Comparison of ENCODE assay signal across 8 cellular contexts in genomic region chr15:77021803-77022381, GRCh38. TPM values are rescaled to one million over a fixed set of nuclear protein-coding genes. Genes with fewer than 3 reads are reported as not detected.
DNase-seq lines count a peak whose midpoint lies in the region; ATAC-seq, FAIRE-seq and TF ChIP-seq lines count a peak whose summit lies in the region.

No MANE protein-coding gene starts in this region.

- peak overlapping the region; percentile 33 for H3K4me3 Mint-ChIP-seq in activated CD4-positive, alpha-beta memory T cell treated with anti-CD3 and anti-CD28 coated beads for 36 hours
- H3K4me3 Mint-ChIP-seq in MCF 10A (ENCODE audit: unreplicated experiment): no peak overlapping the region

- H3K36me3 Mint-ChIP-seq in activated CD4-positive, alpha-beta memory T cell treated with anti-CD3 and anti-CD28 coated beads for 36 hours: peaks cover 43% of the 10 kb centered on the region
- H3K36me3 Mint-ChIP-seq in MCF 10A (ENCODE audit: insufficient read depth, unreplicated experiment): no peaks in the 10 kb centered on the region

- no peak for TF ChIP-seq POLR2A in esophagus muscularis mucosa (IDR thresholded peaks at IDR 0.05; ENCODE audit: low read depth)

- 45% methylated on average over 7 of the region's 7 CpGs for WGBS in esophagus muscularis mucosa

- peak; percentile 70 for DNase-seq in stimulated activated CD4-positive, alpha-beta T cell treated with anti-CD3 and anti-CD28 coated beads, Interleukin-15, amount 100 ng/mL, for 24 hours
- no peak for DNase-seq in stimulated activated CD4-positive, alpha-beta T cell treated with anti-CD3 and anti-CD28 coated beads, Interleukin-12 subunit alpha, Interleukin-12 subunit beta, amount 100 ng/mL, for 4 hours
- DNase-seq in activated CD4-positive, alpha-beta memory T cell treated with anti-CD3 and anti-CD28 coated beads for 36 hours: peak; percentile 77
- peak; percentile 44 for DNase-seq in fibroblast of peridontal ligament (ENCODE audit: extremely low read depth)
- peak; percentile 71 for DNase-seq in urothelium cell line (ENCODE audit: low spot score)
- no peak for DNase-seq in esophagus muscularis mucosa (ENCODE audit: extremely low spot score)
- no peak for DNase-seq in MCF 10A (ENCODE audit: unreplicated experiment)

- POLR2A ChIA-PET in activated CD4-positive, alpha-beta memory T cell treated with anti-CD3 and anti-CD28 coated beads for 36 hours (lab: Charles Lee): interaction anchor here (0.9 to 2.9 kb wide), 5 partner anchors 9 to 34 kb away, joined by 3 to 21 read pairs (median 9); partner anchors contain the start of gene PSTPIP1
- POLR2A ChIA-PET in MCF 10A (lab: Yijun Ruan, JAX): no interaction called here

- no peak overlapping the region for H3K27ac ChIP-seq in esophagus muscularis mucosa (replicated peaks in 1 of 4)

- no peaks in the 10 kb centered on the region for H3K36me3 ChIP-seq in esophagus muscularis mucosa

- TF ChIP-seq EP300 in esophagus muscularis mucosa (IDR thresholded peaks at IDR 0.05): no peak

- H3K27ac Mint-ChIP-seq in activated CD4-positive, alpha-beta memory T cell treated with anti-CD3 and anti-CD28 coated beads for 36 hours: peak overlapping the region; percentile 98
- no peak overlapping the region for H3K27ac Mint-ChIP-seq in MCF 10A (ENCODE audit: low read depth, unreplicated experiment)

- TF ChIP-seq CTCF in esophagus muscularis mucosa (IDR thresholded peaks at IDR 0.05) (no peak), MCF 10A (IDR thresholded peaks at IDR 0.05; ENCODE audit: unreplicated experiment) (no peak)

- H3K4me1 ChIP-seq in esophagus muscularis mucosa: peaks cover 0 to 13% (median 5%) of the 10 kb centered on the region in 4 donors

- no peaks in the 10 kb centered on the region for H3K9me3 Mint-ChIP-seq in activated CD4-positive, alpha-beta memory T cell treated with anti-CD3 and anti-CD28 coated beads for 36 hours
- H3K9me3 Mint-ChIP-seq in MCF 10A (ENCODE audit: unreplicated experiment): no peaks in the 10 kb centered on the region

- no peak overlapping the region for H3K4me3 ChIP-seq in esophagus muscularis mucosa

- no peak for ATAC-seq in HG02981 (IDR thresholded peaks at IDR 0.05; ENCODE audit: unreplicated experiment)

- H3K4me1 Mint-ChIP-seq in activated CD4-positive, alpha-beta memory T cell treated with anti-CD3 and anti-CD28 coated beads for 36 hours (ENCODE audit: low read depth): peaks cover 71% of the 10 kb centered on the region
- H3K4me1 Mint-ChIP-seq in MCF 10A (ENCODE audit: insufficient read depth, unreplicated experiment): peaks cover 9% of the 10 kb centered on the region

- BruUV-seq in MCF 10A (replicated peaks; lab: Mats Ljungman, UMichigan): no TSS peak

- FAIRE-seq in urothelium cell line (lab: Jason Lieb, UNC): peak; percentile 44

- no peaks in the 10 kb centered on the region for H3K27me3 Mint-ChIP-seq in activated CD4-positive, alpha-beta memory T cell treated with anti-CD3 and anti-CD28 coated beads for 36 hours
- no peaks in the 10 kb centered on the region for H3K27me3 Mint-ChIP-seq in MCF 10A (ENCODE audit: insufficient read depth, unreplicated experiment)

- H3K9me3 ChIP-seq in esophagus muscularis mucosa: no peaks in the 10 kb centered on the region

- intact Hi-C loops in activated CD4-positive, alpha-beta memory T cell treated with anti-CD3 and anti-CD28 coated beads for 36 hours (cut with micrococcal nuclease): loop anchor here (1.0 to 5.0 kb wide), 5 partner anchors 9 to 120 kb away; no protein-coding TSS in a partner anchor
- intact Hi-C loops in esophagus muscularis mucosa (cut with DNase I) (no loop called here), MCF 10A (cut with micrococcal nuclease) (loop anchor here (5.0 to 10.0 kb wide), 2 partner anchors 95 to 117 kb away; partner anchors contain the start of gene SCAPER)

- CTCF ChIA-PET in activated CD4-positive, alpha-beta memory T cell treated with anti-CD3 and anti-CD28 coated beads for 36 hours (lab: Charles Lee): interaction anchor here (0.8 to 5.3 kb wide), 7 partner anchors 12 to 522 kb away, joined by 3 to 77 read pairs (median 6); partner anchors contain the start of gene PSTPIP1
- CTCF ChIA-PET in MCF 10A (lab: Yijun Ruan, JAX): interaction anchor here (0.6 to 1.4 kb wide), 8 partner anchors 16 to 877 kb away, joined by 3 to 5 read pairs (median 4); no protein-coding TSS in a partner anchor

- H3K27me3 ChIP-seq in esophagus muscularis mucosa: peaks cover 0 to 5% (median 0%) of the 10 kb centered on the region in 4 donors

RNA-seq across cellular contexts. Expression of gene PSTPIP1, which starts 27.0 kb away (rescaled TPM):
- 100 to 1,000 TPM; 155 to 164 TPM for total RNA-seq in activated CD4-positive, alpha-beta memory T cell treated with anti-CD3 and anti-CD28 coated beads for 36 hours
- total RNA-seq in esophagus muscularis mucosa (10 to 100 TPM in 1 of 4 donors, 1 to 10 TPM in 3; 7.7 to 11.8 (median 8.1) TPM), MCF 10A (2022) (1.2 TPM in 2 replicates)

RNA-seq across cellular contexts. Expression of gene TSPAN3, which starts 49.0 kb away (rescaled TPM):
- total RNA-seq in activated CD4-positive, alpha-beta memory T cell treated with anti-CD3 and anti-CD28 coated beads for 36 hours: 10 to 100 TPM; 28.9 to 29.1 TPM
- 100 to 1,000 TPM in 3 of 4 donors, 10 to 100 TPM in 1; 92.2 to 165 (median 131) TPM for total RNA-seq in esophagus muscularis mucosa
- 96.6 and 96.8 TPM in 2 replicates for total RNA-seq in MCF 10A (2022)

Comparison
In these comparisons a context has a peak if more than half of its experiments do, and no peak if none do; other contexts are left out.
1. DNase-seq: peak in stimulated activated CD4-positive, alpha-beta T cell treated with anti-CD3 and anti-CD28 coated beads, Interleukin-15, amount 100 ng/mL, for 24 hours (single experiment), activated CD4-positive, alpha-beta memory T cell treated with anti-CD3 and anti-CD28 coated beads for 36 hours (single experiment), fibroblast of peridontal ligament (single experiment) and urothelium cell line (single experiment); none in stimulated activated CD4-positive, alpha-beta T cell treated with anti-CD3 and anti-CD28 coated beads, Interleukin-12 subunit alpha, Interleukin-12 subunit beta, amount 100 ng/mL, for 4 hours (single experiment), esophagus muscularis mucosa (single experiment) and MCF 10A (single experiment).
2. RNA of gene PSTPIP1, which starts 27.0 kb away (total RNA-seq): 155 to 164 TPM in activated CD4-positive, alpha-beta memory T cell treated with anti-CD3 and anti-CD28 coated beads for 36 hours; 7.7 to 11.8 TPM in esophagus muscularis mucosa and 1.2 TPM in MCF 10A; every median in the first group is over 10 times any median in the second.